Comparison of ENCODE assay signal across 8 cellular contexts in the genomic region with DNA sequence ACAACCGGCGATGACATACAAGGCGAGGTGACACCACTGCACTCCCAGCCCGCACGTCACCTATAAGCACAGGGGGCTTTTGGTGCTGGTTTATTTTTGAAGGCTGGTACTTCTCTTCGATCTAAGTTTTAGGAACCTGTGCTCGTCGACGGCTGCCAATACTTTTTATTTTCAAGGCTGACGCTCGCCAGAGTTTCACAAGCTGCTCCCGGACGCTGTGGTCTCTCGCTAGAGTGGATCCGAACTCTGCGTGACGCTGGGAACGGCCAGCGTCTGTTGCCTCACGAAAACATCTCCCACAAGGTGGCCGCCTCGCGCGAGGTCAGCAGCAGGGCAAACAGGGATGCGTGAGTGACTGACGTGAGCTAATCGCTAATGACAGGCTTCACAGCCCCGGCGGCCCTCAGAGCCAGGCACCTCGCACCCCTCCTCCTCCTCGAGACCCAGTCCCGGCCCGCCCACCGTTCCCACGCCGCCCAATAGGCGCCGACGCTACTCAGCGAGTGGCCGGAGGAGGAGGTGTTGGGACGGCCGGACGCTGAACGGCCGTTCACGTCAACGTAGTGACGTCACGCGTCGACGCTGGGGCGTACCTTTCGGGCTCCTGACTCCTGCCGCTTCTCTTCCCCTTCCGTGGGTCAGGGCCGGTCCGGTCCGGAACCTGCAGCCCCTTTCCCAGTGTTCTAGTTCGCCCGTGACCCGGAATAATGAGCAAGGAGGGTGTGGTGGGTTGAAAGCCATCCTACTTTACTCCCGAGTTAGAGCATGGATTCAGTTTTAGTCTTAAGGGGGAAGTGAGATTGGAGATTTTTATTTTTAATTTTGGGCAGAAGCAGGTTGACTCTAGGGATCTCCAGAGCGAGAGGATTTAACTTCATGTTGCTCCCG. TPM values are rescaled to one million over a fixed set of nuclear protein-coding genes. Genes with fewer than 3 reads are reported as not detected.
DNase-seq lines count a peak whose midpoint lies in the region; ATAC-seq lines count a peak whose summit lies in the region.

A gene (plus strand): TSS at position 621 of the 888 bp plus-strand sequence. CDS start 15,351 bp downstream, outside the sequence.

- peak within 1 kb of the TSS; percentile 80 to 95 (median 87) for H3K27ac ChIP-seq in BLaER1 treated with 17β-estradiol and CSF1 and Interleukin-3, amounts not matched to agents 10 nM and 100 nM

- DNase-seq in NCI-H748 (lab: John Stamatoyannopoulos, UW; ENCODE audit: unreplicated experiment) (peak; percentile 96), cortex of kidney (lab: John Stamatoyannopoulos, UW) (peak; percentile 86), left colon (peak; percentile 99)
- DNase-seq in activated CD4-positive, alpha-beta T cell treated with anti-CD3 and anti-CD28 coated beads, Interleukin-2, amount 50 U/mL, for 1 hour, result peak; percentile 83
- peak; percentile 90 for DNase-seq in stimulated activated CD4-positive, alpha-beta T cell treated with anti-CD3 and anti-CD28 coated beads, Interleukin-1b, Interleukin-23, amount 100 ng/mL, for 48 hours

- H3K9me3 ChIP-seq in BLaER1 treated with 17β-estradiol and CSF1 and Interleukin-3, amounts not matched to agents 10 nM and 100 nM (replicated peaks in 1 of 11), result no peaks in the 10 kb centered on the region

- H3K4me3 ChIP-seq in BLaER1 treated with 17β-estradiol and CSF1 and Interleukin-3, amounts not matched to agents 10 nM and 100 nM, result peak within 1 kb of the TSS; percentile 69 to 82 (median 74)

- H3K4me2 ChIP-seq in BLaER1 treated with 17β-estradiol and CSF1 and Interleukin-3, amounts not matched to agents 10 nM and 100 nM, result peak within 1 kb of the TSS; percentile 83 to 97 (median 92)

- peak; percentile 89 for ATAC-seq in GM19351 (IDR thresholded peaks at IDR 0.05; ENCODE audit: unreplicated experiment)
- ATAC-seq in HG03521 (IDR thresholded peaks at IDR 0.05; ENCODE audit: unreplicated experiment), result peak; percentile 95
- peak; percentile 89 for ATAC-seq in left colon

- intact Hi-C loops in left colon (cut with DNase I, micrococcal nuclease), result loop anchor here in 1 of 2 donors (5.0 kb wide), 1 partner anchor 42 kb away; no protein-coding TSS in a partner anchor

- H4K20me1 ChIP-seq in BLaER1 treated with 17β-estradiol and CSF1 and Interleukin-3, amounts not matched to agents 10 nM and 100 nM, result peaks cover 4 to 31% (median 18%) of the 10 kb centered on the region in 11 experiments; a peak in 17 of 22 replicates

- H3K36me3 ChIP-seq in BLaER1 treated with 17β-estradiol and CSF1 and Interleukin-3, amounts not matched to agents 10 nM and 100 nM, result peaks cover 0 to 4% (median 0%) of the 10 kb centered on the region in 11 experiments; a peak in 1 of 22 replicates

- no peaks in the 10 kb centered on the region for H3K27me3 ChIP-seq in BLaER1 treated with 17β-estradiol and CSF1 and Interleukin-3, amounts not matched to agents 10 nM and 100 nM

- H3K4me1 ChIP-seq in BLaER1 treated with 17β-estradiol and CSF1 and Interleukin-3, amounts not matched to agents 10 nM and 100 nM, result peaks cover 32 to 41% (median 38%) of the 10 kb centered on the region in 10 experiments

- H3K9ac ChIP-seq in BLaER1 treated with 17β-estradiol and CSF1 and Interleukin-3, amounts not matched to agents 10 nM and 100 nM, result peak within 1 kb of the TSS; percentile 79 to 94 (median 88)

RNA-seq across cellular contexts. Expression of the gene that starts here (rescaled TPM):
- total RNA-seq in left colon, result 100 to 1,000 TPM; 116 to 131 TPM

Comparison
In these comparisons a context has a peak if more than half of its experiments do, and no peak if none do; other contexts are left out.
1. Peak in every context shown above with its lines: DNase-seq, ATAC-seq, H3K4me3 ChIP-seq and H3K27ac ChIP-seq.